Comparison of ENCODE assay signal across 6 cellular contexts in the genomic region with DNA sequence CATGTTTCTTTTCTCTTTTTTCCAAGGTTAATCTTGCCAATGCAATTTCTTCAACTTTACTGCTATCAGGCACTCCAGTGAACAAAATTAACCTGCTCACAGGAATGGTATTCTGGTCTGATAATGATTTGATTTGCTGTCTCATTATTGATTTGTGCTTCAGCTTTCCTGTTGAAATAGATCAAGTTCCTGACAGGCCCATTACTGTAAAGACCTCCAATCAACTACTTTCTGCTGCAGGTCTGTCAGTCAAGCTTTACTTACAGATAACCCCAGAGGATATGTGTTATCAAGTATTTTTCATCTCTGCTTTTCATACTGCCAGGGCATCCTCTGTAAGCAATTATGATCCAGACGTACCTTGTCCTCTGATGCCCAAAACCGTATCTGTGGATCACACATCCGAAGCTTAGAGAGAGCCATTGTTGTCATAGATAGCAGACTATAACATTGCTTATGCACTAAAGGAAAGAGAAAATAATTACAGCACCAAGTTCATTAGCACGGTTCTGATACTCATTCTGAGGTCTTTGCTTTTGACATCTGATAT.
"Had no signal": no experiment of that assay in that cellular context is flagged by ENCODE, and none has a peak within 500 bp of the region (broad histone marks: within the 10 kb centered on the region; RNA-seq: fewer than 3 reads in every experiment).

No MANE protein-coding gene starts in this region.

- DNase-seq: IMR-90, KBM-7 had no signal

- H3K4me1 Mint-ChIP-seq: IgD-negative memory B cell had no signal

- H3K27ac Mint-ChIP-seq: IgD-negative memory B cell had no signal

- H3K4me3 ChIP-seq: K562 had no signal

- H3K27ac ChIP-seq: HL-60 had no signal

- H3K27me3 Mint-ChIP-seq: IgD-negative memory B cell had no signal

- ATAC-seq: HepG2, K562 had no signal

- H3K4me3 Mint-ChIP-seq: IgD-negative memory B cell had no signal
